In the genomic region with DNA sequence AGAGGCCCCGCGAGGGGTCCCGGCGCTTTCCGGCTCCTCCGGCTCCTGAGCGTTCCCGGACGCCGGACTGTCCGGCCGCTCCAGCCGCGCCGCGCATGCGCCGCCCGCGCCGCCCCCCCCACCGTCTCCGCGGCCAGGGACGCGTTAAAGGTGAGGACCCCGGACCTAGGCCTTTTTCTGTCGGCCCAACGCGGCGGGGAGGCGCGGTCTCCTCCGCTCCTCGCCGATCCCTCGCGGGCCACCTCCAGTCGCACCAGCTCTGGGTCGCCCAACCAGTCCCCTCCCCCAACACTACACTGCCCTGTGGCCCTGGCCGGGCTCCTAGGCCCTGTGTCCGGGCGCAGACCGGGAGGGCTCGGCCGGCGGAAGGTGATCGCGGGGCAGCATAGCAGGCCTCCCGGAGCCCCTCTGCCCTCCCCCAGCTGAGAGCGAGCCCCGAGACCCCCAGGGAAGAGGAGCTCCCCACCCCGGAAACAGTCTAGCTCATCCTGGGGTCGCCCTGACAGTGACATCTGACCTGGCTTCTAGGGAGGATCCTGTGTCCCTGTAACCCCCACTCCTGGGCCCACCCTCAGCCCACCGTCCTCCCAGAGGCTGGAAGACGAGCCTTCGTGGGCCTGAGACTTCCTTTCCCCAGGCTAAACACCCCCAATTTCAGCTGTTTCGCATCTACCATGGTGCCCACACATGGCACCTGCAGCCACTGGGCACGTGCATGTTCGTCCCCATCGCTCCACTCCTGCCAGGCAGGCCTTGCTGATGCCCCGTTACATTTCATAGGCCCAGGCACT, we compare ENCODE assay signal across 8 cellular contexts. TPM values are rescaled to one million over a fixed set of nuclear protein-coding genes. Genes with fewer than 3 reads are reported as not detected.
DNase-seq lines count a peak whose midpoint lies in the region; ATAC-seq, FAIRE-seq and TF ChIP-seq lines count a peak whose summit lies in the region.

No MANE protein-coding gene starts in this region.

- intact Hi-C loops in HCT116 (cut with micrococcal nuclease) = loop anchor here (2.0 kb wide), 1 partner anchor 15 kb away; a partner anchor contains a TSS
- intact Hi-C loops in adrenal gland (cut with DNase I) = no loop called here
- intact Hi-C loops in left ventricle myocardium superior (cut with micrococcal nuclease) = no loop called here

- RAD21 ChIA-PET in HCT116 (lab: Charles Lee; ENCODE audit: low non-redundant PET in 1 of 2, low total read pairs in 2 of 2, uncharacterized antibody in 2 of 2, unreplicated experiment in 2 of 2) = interaction anchor here in 1 of 2 experiments (0.9 kb wide), 1 partner anchor 39 kb away, joined by 3 read pairs; no protein-coding TSS in a partner anchor

- H3K27me3 ChIP-seq in HCT116 (ENCODE audit: insufficient read depth, low read length) (no peaks in the 10 kb centered on the region), adrenal gland (no peaks in the 10 kb centered on the region), parathyroid adenoma (ENCODE audit: control insufficient read depth, insufficient read depth, low read length) (no peaks in the 10 kb centered on the region)

- H3K4me1 ChIP-seq in A549 (peaks cover 58% of the 10 kb centered on the region), HCT116 (ENCODE audit: control insufficient read depth in 1 of 2, insufficient read depth in 2 of 2, low read length in 2 of 2) (peaks cover 50 to 71% of the 10 kb centered on the region in 2 experiments), adrenal gland (replicated peaks in 1 of 2) (peaks cover 44 to 57% of the 10 kb centered on the region in 2 donors), parathyroid adenoma (peaks cover 28% of the 10 kb centered on the region)

- H3K9me3 ChIP-seq in A549 (no peaks in the 10 kb centered on the region), HCT116 (ENCODE audit: control insufficient read depth in 1 of 2, insufficient read depth in 1 of 2, low read depth in 1 of 2, low read length in 2 of 2) (no peaks in the 10 kb centered on the region), adrenal gland (replicated peaks in 1 of 3) (no peaks in the 10 kb centered on the region), parathyroid adenoma (ENCODE audit: control insufficient read depth, low read length) (no peaks in the 10 kb centered on the region)

- H3K27ac ChIP-seq in A549 (peak overlapping the region; percentile 97), HCT116 (ENCODE audit: low read depth, low read length) (peak overlapping the region; percentile 88), adrenal gland (peak overlapping the region in 4 of 5 donors; percentile 76 to 97 (median 89)), parathyroid adenoma (peak overlapping the region; percentile 62)

- H3K9ac ChIP-seq in HCT116 (ENCODE audit: low read length) (peak overlapping the region; percentile 82), parathyroid adenoma (peak overlapping the region; percentile 87)

- TSS peak; percentile 73 for BruUV-seq in HCT116 (replicated peaks; lab: Mats Ljungman, UMichigan)

- TF ChIP-seq POLR2A in A549 (IDR thresholded peaks at IDR 0.05; ENCODE audit: low read length) (peak; percentile 53), HCT116 (IDR thresholded peaks at IDR 0.05; ENCODE audit: borderline replicate concordance, extremely low read depth, insufficient read depth, insufficient read length) (no peak), adrenal gland (IDR thresholded peaks at IDR 0.05) (peak in 1 of 2 donors; percentile 72)

- 23% methylated on average over 29 of the region's 62 CpGs for WGBS in A549 (ENCODE audit: missing lambda C conversion rate)
- WGBS in adrenal gland, 4 donors = 11 to 69% (median 11%) methylated on average over 7 to 62 of the region's 62 CpGs

- no peaks in the 10 kb centered on the region for H3K36me3 ChIP-seq in HCT116 (ENCODE audit: control insufficient read depth in 1 of 2, insufficient read depth in 2 of 2, low read length in 2 of 2)
- H3K36me3 ChIP-seq in adrenal gland (replicated peaks in 1 of 2) = no peaks in the 10 kb centered on the region
- no peaks in the 10 kb centered on the region for H3K36me3 ChIP-seq in parathyroid adenoma (ENCODE audit: control insufficient read depth, insufficient read depth, low read length)

- H3K4me3 ChIP-seq in A549 (peak overlapping the region; percentile 97), HCT116 (replicated peaks in 1 of 2; ENCODE audit: low read depth in 1 of 2, low read length in 2 of 2) (peak overlapping the region; percentile 82 to 91), adrenal gland (peak overlapping the region in 3 of 4 donors; percentile 39 to 100 (median 73)), parathyroid adenoma (ENCODE audit: low read depth, low read length) (peak overlapping the region; percentile 57)

- TF ChIP-seq CTCF in A549 (IDR thresholded peaks at IDR 0.05) (no peak), GM10266 (IDR thresholded peaks at IDR 0.05; ENCODE audit: control insufficient read depth, insufficient read depth, low read depth, missing control alignments) (no peak), HCT116 (IDR thresholded peaks at IDR 0.05 in 2 of 3, conservative IDR thresholded peaks at IDR 0.05 in 1 of 3; ENCODE audit: borderline replicate concordance in 1 of 3, insufficient read depth in 1 of 3, low read depth in 2 of 3, low read length in 2 of 3) (no peak), adrenal gland (IDR thresholded peaks at IDR 0.05) (no peak), parathyroid adenoma (IDR thresholded peaks at IDR 0.05) (peak; percentile 11)

- TF ChIP-seq RAD21 in A549 (conservative IDR thresholded peaks at IDR 0.05 in 1 of 2, IDR thresholded peaks at IDR 0.05 in 1 of 2) (peak; percentile 5 to 29; a peak in 2 of 5 replicates), HCT116 (IDR thresholded peaks at IDR 0.05; ENCODE audit: low read depth) (no peak)

- no peaks in the 10 kb centered on the region for H4K20me1 ChIP-seq in HCT116 (ENCODE audit: insufficient read depth)

- H3K9me2 ChIP-seq in HCT116 (ENCODE audit: insufficient read depth) = no peaks in the 10 kb centered on the region

- POLR2A ChIA-PET in A549 (lab: Yijun Ruan, JAX) = interaction anchor here (0.9 to 1.3 kb wide), 3 partner anchors 9 to 119 kb away, joined by 3 to 5 read pairs (median 3); no protein-coding TSS in a partner anchor
- POLR2A ChIA-PET in HCT116 (lab: Charles Lee) = no interaction called here

- H2AFZ ChIP-seq in HCT116 (ENCODE audit: low read depth, low read length, poor library complexity, severe bottlenecking) (no peak overlapping the region), parathyroid adenoma (peak overlapping the region; percentile 98)

- H3K79me2 ChIP-seq in HCT116 (ENCODE audit: insufficient read depth, low read length) = peaks cover 43% of the 10 kb centered on the region
- peaks cover 20% of the 10 kb centered on the region for H3K79me2 ChIP-seq in parathyroid adenoma

- DNase-seq in A549 (ENCODE audit: low read depth in 1 of 2, low spot score in 1 of 2) (peak; percentile 77 to 85), GM10266 (ENCODE audit: extremely low spot score) (peak; percentile 96), HCT116 (ENCODE audit: low read depth, low spot score) (no peak), NAMALWA (ENCODE audit: low spot score) (peak; percentile 59), adrenal gland (peak; percentile 76 to 86 (median 81)), left ventricle myocardium superior (peak; percentile 83), SKM-1 treated with dmso at 0.1 percent for 144 hours (lab: John Stamatoyannopoulos, UW; ENCODE audit: unreplicated experiment) (no peak)

- H3K4me2 ChIP-seq in A549 (peak overlapping the region; percentile 87), HCT116 (ENCODE audit: low read length) (peak overlapping the region; percentile 98), parathyroid adenoma (ENCODE audit: low read length) (peak overlapping the region; percentile 81)

- no peak for FAIRE-seq in A549 (lab: Jason Lieb, UNC)

- TF ChIP-seq EP300 in A549 (IDR thresholded peaks at IDR 0.05) = no peak

- CTCF ChIA-PET in A549 (lab: Yijun Ruan, JAX) = interaction anchor here (0.7 to 4.3 kb wide), 4 partner anchors 9 to 119 kb away, joined by 3 to 31 read pairs (median 4); no protein-coding TSS in a partner anchor
- CTCF ChIA-PET in HCT116 (lab: Charles Lee) = no interaction called here

- ATAC-seq in A549 (peak; percentile 60 to 68), HCT116 (peak; percentile 68), left ventricle myocardium superior (peak; percentile 52)

TF ChIP-seq in HCT116, 20 proteins besides CTCF, POLR2A, EP300 and RAD21 (continues in another document):
- TF ChIP-seq SP1 (IDR thresholded peaks at IDR 0.05; ENCODE audit: low read depth) = no peak; the same call in 1 of the 2 replicates

RNA-seq across cellular contexts. Expression of a gene that starts 14.7 kb away (rescaled TPM):
- polyA plus RNA-seq in A549 (2011; rRNA removed) = 8.3 and 10.2 TPM in 2 replicates
- 35.4 and 50.7 TPM in 2 replicates for polyA plus RNA-seq in A549 (2012; cell fraction: cytosol; rRNA removed)
- polyA plus RNA-seq in A549 (2012; cell fraction: nucleus; rRNA removed) = 81.8 and 122 TPM in 2 replicates
- polyA plus RNA-seq in A549 (2017; fragmentation: RNase III; extraction: RNeasy Plus Mini Kit Qiagen cat#74134 plus additional on column Dnase treatment) = 34.2 to 35.9 TPM (median 35.8 TPM) in 3 replicates
- polyA minus RNA-seq in A549 (2011; rRNA and poly(A)+ RNA removed) = 12.3 and 12.9 TPM in 2 replicates
- 49.6 TPM for total RNA-seq in HCT116 (2021; ENCODE audit: unreplicated experiment)
- 33.8 and 34.4 TPM in 2 replicates for polyA plus RNA-seq in HCT116 (2012)
- 10 to 100 TPM; 55.4 to 74.9 (median 66.8) TPM for total RNA-seq in adrenal gland
- polyA plus RNA-seq in adrenal gland = 10 to 100 TPM; 10.2 to 87.7 (median 54.3) TPM
- total RNA-seq in left ventricle myocardium superior = 82.9 TPM

RNA-seq across cellular contexts. Expression of a gene that starts 47.3 kb away (rescaled TPM):
- polyA plus RNA-seq in A549 (2011; rRNA removed) (not detected in 2 replicates), A549 (2017; fragmentation: RNase III; extraction: RNeasy Plus Mini Kit Qiagen cat#74134 plus additional on column Dnase treatment) (not detected in 3 replicates), adrenal gland (1 to 10 TPM in 2 of 3 donors, not detected in 1; 2.0 to 4.2 TPM)
- polyA plus RNA-seq in A549 (2012; cell fraction: cytosol; rRNA removed) = not detected in 2 replicates
- 0.06 TPM in 1 of 2 replicates, not detected in the other for polyA plus RNA-seq in A549 (2012; cell fraction: nucleus; rRNA removed)
- polyA minus RNA-seq in A549 (2011; rRNA and poly(A)+ RNA removed) = not detected in 2 replicates
- total RNA-seq in HCT116 (2021; ENCODE audit: unreplicated experiment) (5.6 TPM), adrenal gland (1 to 10 TPM in 5 of 8 donors, under 1 TPM in 1, not detected in 2; 0.67 to 9.9 (median 1.7) TPM), left ventricle myocardium superior (not detected)
- polyA plus RNA-seq in HCT116 (2012) = 0.10 TPM in 1 of 2 replicates, not detected in the other

RNA-seq across cellular contexts. Expression of a gene that starts 59.1 kb away (rescaled TPM):
- polyA plus RNA-seq in A549 (2011; rRNA removed) (not detected in 2 replicates), A549 (2017; fragmentation: RNase III; extraction: RNeasy Plus Mini Kit Qiagen cat#74134 plus additional on column Dnase treatment) (not detected in 3 replicates), adrenal gland (1 to 10 TPM in 1 of 3 donors, under 1 TPM in 1, not detected in 1; 0.88 to 2.5 TPM)
- polyA plus RNA-seq in A549 (2012; cell fraction: cytosol; rRNA removed) = not detected in 2 replicates
- polyA plus RNA-seq in A549 (2012; cell fraction: nucleus; rRNA removed) = not detected in 2 replicates
- not detected in 2 replicates for polyA minus RNA-seq in A549 (2011; rRNA and poly(A)+ RNA removed)
- total RNA-seq in HCT116 (2021; ENCODE audit: unreplicated experiment) (10.0 TPM), adrenal gland (10 to 100 TPM in 1 of 8 donors, 1 to 10 TPM in 3, not detected in 4; 1.5 to 15.1 (median 5.8) TPM), left ventricle myocardium superior (not detected)
- 0.03 TPM in 1 of 2 replicates, not detected in the other for polyA plus RNA-seq in HCT116 (2012)

Comparison
In these comparisons a context has a peak if more than half of its experiments do, and no peak if none do; other contexts are left out.
1. DNase-seq: peak in A549 (2 of 2), GM10266 (single experiment), NAMALWA (single experiment), adrenal gland (7 of 7) and left ventricle myocardium superior (single experiment); none in HCT116 (single experiment) and SKM-1 treated with dmso at 0.1 percent for 144 hours (single experiment).
2. Peak in every context shown above with its lines, with median percentiles within 50 percentile points of each other: ATAC-seq, H3K27ac ChIP-seq, H3K4me2 ChIP-seq and H3K4me3 ChIP-seq.